Comparison of ENCODE assay signal across 11 cellular contexts in genomic region chr15:76163429-76164020, GRCh38.
A peak's percentile ranks its signal among the peaks of the same experiment; 100 is the strongest.
DNase-seq lines count a peak whose midpoint lies in the region; ATAC-seq and TF ChIP-seq lines count a peak whose summit lies in the region.
"Had no signal": no experiment of that assay in that cellular context is flagged by ENCODE, and none has a peak within 500 bp of the region (broad histone marks: within the 10 kb centered on the region; RNA-seq: fewer than 3 reads in every experiment).

No MANE protein-coding gene starts in this region.

- WGBS in heart right ventricle, 2 donors: 63 to 77% methylated on average over 14 of the region's 14 CpGs

- DNase-seq in GM03348 (ENCODE audit: low spot score): peak; percentile 92
- DNase-seq in RWPE2 (ENCODE audit: low spot score): no peak
- peak; percentile 60 to 77 for DNase-seq in heart right ventricle
- DNase-seq in mesenteric fat pad (ENCODE audit: low spot score): no peak
- no peak for DNase-seq in NCI-H1436 treated with DMSO at 0.1 percent for 48 hours (lab: John Stamatoyannopoulos, UW)
- DNase-seq: NCI-H187 treated with DMSO at 0.1 percent for 48 hours, T-helper 17 cell had no signal

- H3K27me3 ChIP-seq in RWPE2 (ENCODE audit: insufficient read depth, poor library complexity, severe bottlenecking) (no peaks in the 10 kb centered on the region), heart right ventricle (no peaks in the 10 kb centered on the region), rectal smooth muscle tissue (ENCODE audit: control insufficient read depth, insufficient read depth, low read length) (no peaks in the 10 kb centered on the region)
- H3K27me3 ChIP-seq: neural progenitor cell had no signal

- no peaks in the 10 kb centered on the region for H3K4me1 ChIP-seq in RWPE2 (ENCODE audit: insufficient read depth, poor library complexity, severe bottlenecking)
- H3K4me1 ChIP-seq in heart right ventricle: peaks cover 0 to 46% (median 10%) of the 10 kb centered on the region in 9 donors
- no peaks in the 10 kb centered on the region for H3K4me1 ChIP-seq in rectal smooth muscle tissue (ENCODE audit: control insufficient read depth, insufficient read depth, low read length)
- H3K4me1 ChIP-seq: neural progenitor cell had no signal

- no peak overlapping the region for H3K9ac ChIP-seq in rectal smooth muscle tissue (ENCODE audit: low read length)
- H3K9ac ChIP-seq: neural progenitor cell had no signal

- ATAC-seq in RWPE2 (ENCODE audit: low read depth) (peak; percentile 28; the same call in 1 of the 3 replicates), heart right ventricle (peak; percentile 72 to 92 (median 79)), HG03460 (IDR thresholded peaks at IDR 0.05; ENCODE audit: unreplicated experiment) (no peak), HG02870 (IDR thresholded peaks at IDR 0.05; ENCODE audit: unreplicated experiment) (no peak)
- ATAC-seq: T-helper 17 cell had no signal

- intact Hi-C loops in heart right ventricle (cut with DNase I): no loop called here

- no peaks in the 10 kb centered on the region for H3K9me3 ChIP-seq in RWPE2 (ENCODE audit: severe bottlenecking)
- H3K9me3 ChIP-seq in heart right ventricle: no peaks in the 10 kb centered on the region

- TF ChIP-seq CTCF in RWPE2 (IDR thresholded peaks at IDR 0.05; ENCODE audit: poor library complexity, severe bottlenecking): no peak
- TF ChIP-seq CTCF in heart right ventricle (IDR thresholded peaks at IDR 0.05): no peak

- H3K4me3 ChIP-seq in RWPE2 (ENCODE audit: severe bottlenecking) (no peak overlapping the region), heart right ventricle (no peak overlapping the region), rectal smooth muscle tissue (ENCODE audit: low read length) (no peak overlapping the region)
- H3K4me3 ChIP-seq: neural progenitor cell had no signal

- H3K36me3 ChIP-seq in RWPE2 (ENCODE audit: low read depth) (no peaks in the 10 kb centered on the region), heart right ventricle (no peaks in the 10 kb centered on the region), rectal smooth muscle tissue (ENCODE audit: control insufficient read depth, insufficient read depth, low read length) (no peaks in the 10 kb centered on the region)
- H3K36me3 ChIP-seq: neural progenitor cell had no signal

- H3K27ac ChIP-seq in RWPE2 (ENCODE audit: poor library complexity, severe bottlenecking) (no peak overlapping the region), heart right ventricle (peak overlapping the region in 7 of 10 donors; percentile 9 to 65 (median 52)), rectal smooth muscle tissue (ENCODE audit: low read depth, low read length) (peak overlapping the region; percentile 27)
- H3K27ac ChIP-seq: neural progenitor cell had no signal

Comparison
In these comparisons a context has a peak if more than half of its experiments do, and no peak if none do; other contexts are left out.
1. DNase-seq: peak in GM03348 (single experiment) and heart right ventricle (2 of 2); none in RWPE2 (single experiment), mesenteric fat pad (single experiment) and NCI-H1436 treated with DMSO at 0.1 percent for 48 hours (single experiment).
2. ATAC-seq: peak in RWPE2 (single experiment) and heart right ventricle (8 of 8); none in HG03460 (single experiment) and HG02870 (single experiment).